Comparison of ENCODE assay signal across 16 cellular contexts in genomic region chr17:64106918-64107317, GRCh38. TPM values are rescaled to one million over a fixed set of nuclear protein-coding genes. Genes with fewer than 3 reads are reported as not detected.
A peak's percentile ranks its signal among the peaks of the same experiment; 100 is the strongest.
DNase-seq lines count a peak whose midpoint lies in the region; ATAC-seq and TF ChIP-seq lines count a peak whose summit lies in the region.
"Had no signal": no experiment of that assay in that cellular context is flagged by ENCODE, and none has a peak within 500 bp of the region (broad histone marks: within the 10 kb centered on the region; RNA-seq: fewer than 3 reads in every experiment).

No MANE protein-coding gene starts in this region.

- no peak for TF ChIP-seq POLR2A in esophagus squamous epithelium (IDR thresholded peaks at IDR 0.05)

- peaks cover 54% of the 10 kb centered on the region for H3K4me1 Mint-ChIP-seq in activated naive CD4-positive, alpha-beta T cell treated with anti-CD3 and anti-CD28 coated beads for 36 hours (ENCODE audit: low read depth)
- peaks cover 52% of the 10 kb centered on the region for H3K4me1 Mint-ChIP-seq in T-helper 17 cell
- peaks cover 82% of the 10 kb centered on the region for H3K4me1 Mint-ChIP-seq in stimulated activated effector memory CD8-positive, alpha-beta T cell treated with anti-CD3 and anti-CD28 coated beads, Interleukin-12 subunit alpha, Interleukin-12 subunit beta, amount 100 ng/mL, for 72 hours

- H3K9me3 ChIP-seq in T-helper 17 cell (ENCODE audit: control insufficient read depth, low read length, poor library complexity, severe bottlenecking) (no peaks in the 10 kb centered on the region), esophagus squamous epithelium (no peaks in the 10 kb centered on the region)
- H3K9me3 ChIP-seq: colonic mucosa had no signal

- peaks cover 15 to 65% (median 26%) of the 10 kb centered on the region in 3 donors for H3K4me1 ChIP-seq in esophagus squamous epithelium

- in situ Hi-C loops in GM13977 (cut with MboI; ENCODE audit: low pct_unique_long_range_greater_than_20kb, low sequenced_read_pairs, unreplicated experiment), result no loop called here

- no peak overlapping the region for H3K4me3 Mint-ChIP-seq in activated naive CD4-positive, alpha-beta T cell treated with anti-CD3 and anti-CD28 coated beads for 36 hours
- peak overlapping the region; percentile 78 for H3K4me3 Mint-ChIP-seq in T-helper 17 cell
- peak overlapping the region; percentile 12 for H3K4me3 Mint-ChIP-seq in stimulated activated effector memory CD8-positive, alpha-beta T cell treated with anti-CD3 and anti-CD28 coated beads, Interleukin-12 subunit alpha, Interleukin-12 subunit beta, amount 100 ng/mL, for 72 hours

- WGBS in esophagus squamous epithelium, 2 donors, result 85 to 86% methylated on average over 3 of the region's 3 CpGs

- TF ChIP-seq CTCF in esophagus squamous epithelium (IDR thresholded peaks at IDR 0.05) (no peak), GM13977 (IDR thresholded peaks at IDR 0.05; ENCODE audit: extremely low read depth, insufficient read depth, missing control alignments) (no peak)

- H3K27ac Mint-ChIP-seq in activated naive CD4-positive, alpha-beta T cell treated with anti-CD3 and anti-CD28 coated beads for 36 hours, result peak overlapping the region; percentile 74
- H3K27ac Mint-ChIP-seq in T-helper 17 cell, result peak overlapping the region; percentile 93
- peak overlapping the region; percentile 79 for H3K27ac Mint-ChIP-seq in stimulated activated effector memory CD8-positive, alpha-beta T cell treated with anti-CD3 and anti-CD28 coated beads, Interleukin-12 subunit alpha, Interleukin-12 subunit beta, amount 100 ng/mL, for 72 hours

- H3K4me3 ChIP-seq in esophagus squamous epithelium, result no peak overlapping the region
- H3K4me3 ChIP-seq: colonic mucosa had no signal

- CTCF ChIA-PET in activated naive CD4-positive, alpha-beta T cell treated with anti-CD3 and anti-CD28 coated beads for 36 hours (lab: Charles Lee), result interaction anchor here (0.5 kb wide), 1 partner anchor 77 kb away, joined by 3 read pairs; no protein-coding TSS in a partner anchor

- H3K27me3 Mint-ChIP-seq in activated naive CD4-positive, alpha-beta T cell treated with anti-CD3 and anti-CD28 coated beads for 36 hours (ENCODE audit: low read depth), result no peaks in the 10 kb centered on the region
- no peaks in the 10 kb centered on the region for H3K27me3 Mint-ChIP-seq in T-helper 17 cell

- peaks cover 3% of the 10 kb centered on the region for H3K36me3 Mint-ChIP-seq in activated naive CD4-positive, alpha-beta T cell treated with anti-CD3 and anti-CD28 coated beads for 36 hours (ENCODE audit: low read depth)
- peaks cover 3% of the 10 kb centered on the region for H3K36me3 Mint-ChIP-seq in T-helper 17 cell (ENCODE audit: low read depth)
- peaks cover 61% of the 10 kb centered on the region for H3K36me3 Mint-ChIP-seq in stimulated activated effector memory CD8-positive, alpha-beta T cell treated with anti-CD3 and anti-CD28 coated beads, Interleukin-12 subunit alpha, Interleukin-12 subunit beta, amount 100 ng/mL, for 72 hours

- H3K36me3 ChIP-seq in esophagus squamous epithelium, result peaks cover 0 to 11% (median 0%) of the 10 kb centered on the region in 3 donors
- H3K36me3 ChIP-seq: colonic mucosa had no signal

- H3K27ac ChIP-seq in esophagus squamous epithelium, result peak overlapping the region in 3 of 4 donors; percentile 21 to 57 (median 49)
- H3K27ac ChIP-seq in caudate nucleus (ENCODE audit: low read depth, low read length), result no peak overlapping the region
- H3K27ac ChIP-seq: colonic mucosa, RWPE1 had no signal

- no peaks in the 10 kb centered on the region for H3K9me3 Mint-ChIP-seq in activated naive CD4-positive, alpha-beta T cell treated with anti-CD3 and anti-CD28 coated beads for 36 hours
- no peaks in the 10 kb centered on the region for H3K9me3 Mint-ChIP-seq in stimulated activated effector memory CD8-positive, alpha-beta T cell treated with anti-CD3 and anti-CD28 coated beads, Interleukin-12 subunit alpha, Interleukin-12 subunit beta, amount 100 ng/mL, for 72 hours

- H3K27me3 ChIP-seq in esophagus squamous epithelium, result no peaks in the 10 kb centered on the region
- H3K27me3 ChIP-seq: colonic mucosa had no signal

- DNase-seq in activated naive CD4-positive, alpha-beta T cell treated with anti-CD3 and anti-CD28 coated beads for 36 hours, result no peak
- no peak for DNase-seq in activated naive CD4-positive, alpha-beta T cell (lab: John Stamatoyannopoulos, UW)
- DNase-seq in T-helper 17 cell (no peak), esophagus squamous epithelium (lab: John Stamatoyannopoulos, UW) (no peak), caudate nucleus (lab: John Stamatoyannopoulos, UW) (no peak), GM13977 (ENCODE audit: low spot score) (no peak)
- DNase-seq in stimulated activated effector memory CD8-positive, alpha-beta T cell treated with anti-CD3 and anti-CD28 coated beads, Interleukin-12 subunit alpha, Interleukin-12 subunit beta, amount 100 ng/mL, for 72 hours (ENCODE audit: low spot score in 2 of 2), result no peak
- DNase-seq: anterior cingulate cortex; colonic mucosa; GF-D8; IMR-90; NCI-H1092; occipital lobe; stimulated activated CD4-positive, alpha-beta T cell treated with anti-CD3 and anti-CD28 coated beads, Interleukin-4, amount 100 ng/mL, for 4 hours had no signal

- no peak for ATAC-seq in T-helper 17 cell
- ATAC-seq in stimulated activated effector memory CD8-positive, alpha-beta T cell treated with anti-CD3 and anti-CD28 coated beads, Interleukin-12 subunit alpha, Interleukin-12 subunit beta, amount 100 ng/mL, for 72 hours, result no peak
- ATAC-seq in HG02852 (IDR thresholded peaks at IDR 0.05; ENCODE audit: unreplicated experiment), result no peak

- intact Hi-C loops in activated naive CD4-positive, alpha-beta T cell treated with anti-CD3 and anti-CD28 coated beads for 36 hours (cut with micrococcal nuclease), result no loop called here
- intact Hi-C loops in esophagus squamous epithelium (cut with DNase I), result no loop called here

RNA-seq across cellular contexts. Expression of gene ERN1, which starts 23.0 kb away (rescaled TPM):
- total RNA-seq in activated naive CD4-positive, alpha-beta T cell treated with anti-CD3 and anti-CD28 coated beads for 36 hours, result 10 to 100 TPM; 21.9 to 22.0 TPM
- total RNA-seq in T-helper 17 cell, result 100 to 1,000 TPM; 185 to 196 TPM
- 10 to 100 TPM in 3 of 4 donors, 1 to 10 TPM in 1; 9.2 to 19.1 (median 15.1) TPM for total RNA-seq in esophagus squamous epithelium

Comparison
In these comparisons a context has a peak if more than half of its experiments do, and no peak if none do; other contexts are left out.
1. RNA of gene ERN1, which starts 23.0 kb away (total RNA-seq): 185 to 196 TPM in T-helper 17 cell; 21.9 to 22.0 TPM in activated naive CD4-positive, alpha-beta T cell treated with anti-CD3 and anti-CD28 coated beads for 36 hours and 9.2 to 19.1 TPM in esophagus squamous epithelium; every median in the first group is over 4 times any median in the second.
2. Peak in every context shown above with its lines, with median percentiles within 50 percentile points of each other: H3K27ac Mint-ChIP-seq.